ENCODE assay signal across 10 cellular contexts in the genomic region with DNA sequence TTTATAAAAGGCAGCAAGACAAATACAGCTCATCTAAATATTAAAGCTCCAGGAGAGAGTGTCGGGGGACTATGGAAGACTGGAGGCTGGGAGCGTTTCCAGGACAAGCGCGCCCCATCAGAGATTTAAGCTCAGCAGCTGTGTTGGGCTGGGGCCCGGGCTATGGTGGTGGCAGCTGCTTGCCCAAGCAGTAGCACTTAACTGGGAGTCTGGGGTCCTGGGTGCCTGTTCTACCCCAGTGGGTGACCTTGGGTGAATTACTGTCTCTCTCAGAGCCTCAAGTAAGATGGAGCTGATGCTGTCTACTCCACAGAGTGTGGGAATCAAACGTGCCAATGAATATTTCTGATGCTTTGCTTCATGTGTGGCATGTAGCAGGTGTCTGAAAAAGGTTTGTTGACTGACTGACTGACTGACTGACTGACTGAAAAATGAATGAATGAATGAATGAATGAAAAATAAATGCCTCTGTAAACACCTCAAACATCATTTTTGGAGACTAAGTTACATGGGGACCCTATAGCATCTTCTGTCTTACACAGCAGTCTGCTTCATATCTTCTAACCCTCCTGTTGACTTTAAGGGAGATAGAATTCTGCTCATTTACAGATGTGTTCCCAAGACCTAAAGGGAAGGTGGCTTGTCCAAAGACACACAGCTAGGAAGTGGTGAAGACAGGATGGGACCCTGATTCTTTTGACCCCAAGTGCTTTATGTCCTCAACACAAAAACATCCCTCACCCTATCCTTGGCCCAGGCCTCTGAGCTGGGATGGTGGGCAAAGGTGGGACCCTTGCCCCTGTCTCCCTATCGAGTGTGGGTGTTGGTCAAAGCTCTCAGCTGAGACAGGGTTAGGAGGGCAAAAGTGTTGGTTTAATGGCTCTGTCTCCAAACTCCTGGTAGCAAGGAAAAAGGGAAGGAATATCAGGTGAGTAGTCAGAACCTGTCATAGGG.
A peak's percentile ranks its signal among the peaks of the same experiment; 100 is the strongest.
DNase-seq lines count a peak whose midpoint lies in the region; ATAC-seq and TF ChIP-seq lines count a peak whose summit lies in the region.
"Had no signal": no experiment of that assay in that cellular context is flagged by ENCODE, and none has a peak within 500 bp of the region (broad histone marks: within the 10 kb centered on the region; RNA-seq: fewer than 3 reads in every experiment).

No MANE protein-coding gene starts in this region.

- peak; percentile 63 for DNase-seq in cardiac septum (ENCODE audit: low spot score)
- DNase-seq in heart left ventricle: no peak
- DNase-seq in activated CD8-positive, alpha-beta T cell treated with anti-CD3 and anti-CD28 coated beads, Interleukin-2, amount 10 ng/mL, durations not matched to agents 7 days and 5 days: no peak
- DNase-seq in left lung: no peak
- DNase-seq in NCI-H2081 treated with DMSO at 0.1 percent for 48 hours (lab: John Stamatoyannopoulos, UW): no peak
- DNase-seq in D341Med (ENCODE audit: low spot score): no peak
- DNase-seq: activated B cell treated with CpG ODN at 0.5 μM for 24 hours had no signal

- H3K4me3 ChIP-seq in heart left ventricle: no peak overlapping the region
- H3K4me3 ChIP-seq in left lung: no peak overlapping the region
- H3K4me3 ChIP-seq: cardiac muscle cell had no signal

- intact Hi-C loops in cardiac septum (cut with DNase I) (no loop called here), heart left ventricle (cut with DNase I) (no loop called here), left lung (cut with DNase I) (no loop called here)

- peak overlapping the region in 1 of 12 donors; percentile 77 for H3K27ac ChIP-seq in heart left ventricle
- H3K27ac ChIP-seq in left lung: peak overlapping the region; percentile 9 to 11
- H3K27ac ChIP-seq: cardiac muscle cell had no signal

- H3K36me3 ChIP-seq in heart left ventricle: no peaks in the 10 kb centered on the region
- no peaks in the 10 kb centered on the region for H3K36me3 ChIP-seq in left lung
- H3K36me3 ChIP-seq: cardiac muscle cell had no signal

- H3K27me3 ChIP-seq in heart left ventricle: peaks cover 0 to 31% (median 4%) of the 10 kb centered on the region in 9 donors
- peaks cover 0 to 7% of the 10 kb centered on the region in 2 donors for H3K27me3 ChIP-seq in left lung

- TF ChIP-seq CTCF in heart left ventricle (IDR thresholded peaks at IDR 0.05) (no peak), left lung (IDR thresholded peaks at IDR 0.05) (no peak)

- H3K4me1 ChIP-seq in heart left ventricle (peaks cover 0 to 32% (median 4%) of the 10 kb centered on the region in 12 donors), left lung (peaks cover 0 to 36% of the 10 kb centered on the region in 2 donors)

- CTCF ChIA-PET in activated CD8-positive, alpha-beta T cell treated with anti-CD3 and anti-CD28 coated beads, Interleukin-2, amount 10 ng/mL, durations not matched to agents 7 days and 5 days (lab: Charles Lee): interaction anchor here (0.9 to 3.3 kb wide), 9 partner anchors 10 to 291 kb away, joined by 3 to 13 read pairs (median 3); no protein-coding TSS in a partner anchor

- no peak for TF ChIP-seq POLR2A in heart left ventricle (IDR thresholded peaks at IDR 0.05)

- H3K4me3 Mint-ChIP-seq in activated CD8-positive, alpha-beta T cell treated with anti-CD3 and anti-CD28 coated beads, Interleukin-2, amount 10 ng/mL, durations not matched to agents 7 days and 5 days: peak overlapping the region; percentile 19
- H3K4me3 Mint-ChIP-seq: activated B cell treated with CpG ODN at 0.5 μM for 24 hours had no signal

- no peaks in the 10 kb centered on the region for H3K9me3 ChIP-seq in heart left ventricle
- no peaks in the 10 kb centered on the region for H3K9me3 ChIP-seq in left lung

- POLR2A ChIA-PET in activated CD8-positive, alpha-beta T cell treated with anti-CD3 and anti-CD28 coated beads, Interleukin-2, amount 10 ng/mL, durations not matched to agents 7 days and 5 days (lab: Charles Lee): interaction anchor here (1.1 kb wide), 1 partner anchor 51 kb away, joined by 3 read pairs; no protein-coding TSS in a partner anchor

- H3K27me3 Mint-ChIP-seq in activated CD8-positive, alpha-beta T cell treated with anti-CD3 and anti-CD28 coated beads, Interleukin-2, amount 10 ng/mL, durations not matched to agents 7 days and 5 days (ENCODE audit: low read depth): peaks cover 58% of the 10 kb centered on the region

- H3K4me1 Mint-ChIP-seq in activated CD8-positive, alpha-beta T cell treated with anti-CD3 and anti-CD28 coated beads, Interleukin-2, amount 10 ng/mL, durations not matched to agents 7 days and 5 days (ENCODE audit: low read depth): peaks cover 36% of the 10 kb centered on the region

- 72 to 78% (median 75%) methylated on average over 7 of the region's 7 CpGs for WGBS in heart left ventricle, 4 donors

- peak overlapping the region; percentile 82 for H3K27ac Mint-ChIP-seq in activated CD8-positive, alpha-beta T cell treated with anti-CD3 and anti-CD28 coated beads, Interleukin-2, amount 10 ng/mL, durations not matched to agents 7 days and 5 days
- H3K27ac Mint-ChIP-seq: activated B cell treated with CpG ODN at 0.5 μM for 24 hours had no signal

- no peaks in the 10 kb centered on the region for H3K9me3 Mint-ChIP-seq in activated CD8-positive, alpha-beta T cell treated with anti-CD3 and anti-CD28 coated beads, Interleukin-2, amount 10 ng/mL, durations not matched to agents 7 days and 5 days (ENCODE audit: insufficient read depth)
- H3K9me3 Mint-ChIP-seq: activated B cell treated with CpG ODN at 0.5 μM for 24 hours had no signal

- ATAC-seq in heart left ventricle (no peak), left lung (no peak), HG02973 (IDR thresholded peaks at IDR 0.05; ENCODE audit: unreplicated experiment) (no peak), HG02938 (IDR thresholded peaks at IDR 0.05; ENCODE audit: unreplicated experiment) (no peak)
- peak; percentile 9 for ATAC-seq in activated CD8-positive, alpha-beta T cell treated with anti-CD3 and anti-CD28 coated beads, Interleukin-2, amount 10 ng/mL, durations not matched to agents 7 days and 5 days

- peaks cover 2% of the 10 kb centered on the region for H3K36me3 Mint-ChIP-seq in activated CD8-positive, alpha-beta T cell treated with anti-CD3 and anti-CD28 coated beads, Interleukin-2, amount 10 ng/mL, durations not matched to agents 7 days and 5 days (ENCODE audit: low read depth)
